In the genomic region with DNA sequence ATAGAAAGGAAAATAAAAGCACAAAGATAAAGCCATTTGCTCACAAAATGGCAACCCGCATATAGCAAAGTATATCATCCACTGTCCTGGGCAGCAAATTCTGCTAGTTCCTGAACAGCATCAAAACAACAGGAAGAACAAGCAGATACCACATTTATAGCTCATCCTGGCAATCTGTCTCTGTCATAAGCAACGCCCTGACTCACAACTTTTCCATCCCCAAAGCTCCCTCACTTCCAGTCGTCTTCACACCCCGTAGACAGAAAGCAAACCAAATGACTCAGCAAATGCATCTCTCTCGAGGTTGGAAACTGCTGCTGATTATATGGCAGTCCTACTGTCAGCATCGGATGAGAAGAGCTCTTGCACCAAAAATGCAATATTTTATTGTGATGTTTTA, we compare ENCODE assay signal across 11 cellular contexts.
DNase-seq lines count a peak whose midpoint lies in the region; ATAC-seq, FAIRE-seq and TF ChIP-seq lines count a peak whose summit lies in the region.
"Had no signal": no experiment of that assay in that cellular context is flagged by ENCODE, and none has a peak within 500 bp of the region (broad histone marks: within the 10 kb centered on the region; RNA-seq: fewer than 3 reads in every experiment).

No MANE protein-coding gene starts in this region.

- no peak overlapping the region for H3K27ac Mint-ChIP-seq in activated T-cell treated with anti-CD3 and anti-CD28 coated beads, Interleukin-2, amount 50 U/mL, for 72 hours
- H3K27ac Mint-ChIP-seq in T-helper 17 cell, result no peak overlapping the region
- H3K27ac Mint-ChIP-seq: naive B cell had no signal

- H3K79me2 ChIP-seq in keratinocyte (ENCODE audit: control insufficient read depth, insufficient read depth, low read length), result no peaks in the 10 kb centered on the region

- peaks cover 0 to 3% of the 10 kb centered on the region in 2 donors for H3K9me3 Mint-ChIP-seq in activated T-cell treated with anti-CD3 and anti-CD28 coated beads, Interleukin-2, amount 50 U/mL, for 72 hours
- H3K9me3 Mint-ChIP-seq: brain had no signal

- peaks cover 11% of the 10 kb centered on the region for H3K4me1 Mint-ChIP-seq in activated T-cell treated with anti-CD3 and anti-CD28 coated beads, Interleukin-2, amount 50 U/mL, for 72 hours (ENCODE audit: low read depth)
- peaks cover 10% of the 10 kb centered on the region for H3K4me1 Mint-ChIP-seq in T-helper 17 cell
- H3K4me1 Mint-ChIP-seq: brain, naive B cell had no signal

- H3K4me1 ChIP-seq in keratinocyte (ENCODE audit: control insufficient read depth, extremely low read depth, insufficient read depth, low read length), result no peaks in the 10 kb centered on the region
- H3K4me1 ChIP-seq in heart right ventricle, result no peaks in the 10 kb centered on the region

- H3K27me3 Mint-ChIP-seq in activated T-cell treated with anti-CD3 and anti-CD28 coated beads, Interleukin-2, amount 50 U/mL, for 72 hours (ENCODE audit: low read depth), result no peaks in the 10 kb centered on the region
- H3K27me3 Mint-ChIP-seq in T-helper 17 cell, result peaks cover 6% of the 10 kb centered on the region
- H3K27me3 Mint-ChIP-seq: brain, naive B cell had no signal

- peak; percentile 87 for FAIRE-seq in keratinocyte (lab: Jason Lieb, UNC)

- H3K27ac ChIP-seq in keratinocyte (ENCODE audit: control insufficient read depth, insufficient read depth, low read length) (no peak overlapping the region), heart right ventricle (no peak overlapping the region)

- no peaks in the 10 kb centered on the region for H3K27me3 ChIP-seq in keratinocyte (ENCODE audit: control insufficient read depth, extremely low read depth, insufficient read depth, low read length)
- peaks cover 0 to 3% (median 0%) of the 10 kb centered on the region in 7 donors for H3K27me3 ChIP-seq in heart right ventricle

- no peak overlapping the region for H3K4me3 ChIP-seq in HFF-Myc (replicated peaks; ENCODE audit: low read depth, low read length)
- no peak overlapping the region for H3K4me3 ChIP-seq in keratinocyte (ENCODE audit: control insufficient read depth in 2 of 3, extremely low read depth in 1 of 3, insufficient read depth in 2 of 3, low read depth in 1 of 3, low read length in 3 of 3)
- H3K4me3 ChIP-seq in heart right ventricle, result no peak overlapping the region

- no peak overlapping the region for H2AFZ ChIP-seq in keratinocyte (ENCODE audit: control insufficient read depth, low read length)

- H3K9me1 ChIP-seq in keratinocyte (ENCODE audit: control insufficient read depth, extremely low read depth, insufficient read depth, low read length), result no peaks in the 10 kb centered on the region

- H3K9ac ChIP-seq in keratinocyte (ENCODE audit: control insufficient read depth, extremely low read depth, insufficient read depth, low read length), result no peak overlapping the region

- H3K36me3 ChIP-seq in keratinocyte (ENCODE audit: control insufficient read depth in 2 of 2, extremely low read depth in 1 of 2, insufficient read depth in 2 of 2, low read length in 2 of 2) (no peaks in the 10 kb centered on the region), heart right ventricle (no peaks in the 10 kb centered on the region)

- H4K20me1 ChIP-seq in keratinocyte (ENCODE audit: control insufficient read depth, extremely low read depth, insufficient read depth, low read length), result no peaks in the 10 kb centered on the region

- in situ Hi-C loops in ACHN (cut with HindIII; ENCODE audit: low pct_ligation_motif_present, low pct_unique_long_range_greater_than_20kb, low sequenced_read_pairs), result no loop called here

- dilution Hi-C loops in keratinocyte (cut with MboI; ENCODE audit: extremely low pct_ligation_motif_present, low sequenced_read_pairs), result no loop called here

- WGBS in heart right ventricle, 2 donors, result 45 to 47% methylated on average over 6 of the region's 6 CpGs

- no peak overlapping the region for H3K4me2 ChIP-seq in keratinocyte (ENCODE audit: control insufficient read depth, extremely low read depth, insufficient read depth, low read depth, low read length)

- DNase-seq in ACHN (peak; percentile 75), HFF-Myc (ENCODE audit: extremely low read depth, low read depth) (peak; percentile 65), keratinocyte (ENCODE audit: low read depth, low spot score) (peak; percentile 56), heart right ventricle (no peak), T-helper 17 cell (no peak)
- DNase-seq in activated T-cell treated with anti-CD3 and anti-CD28 coated beads, Interleukin-2, amount 50 U/mL, for 72 hours, result peak; percentile 6 to 13
- DNase-seq: naive B cell; stimulated activated naive CD4-positive, alpha-beta T cell treated with Interleukin-2 at 50 U/mL for 16 hours had no signal

- peak; percentile 72 to 73 for ATAC-seq in activated T-cell treated with anti-CD3 and anti-CD28 coated beads, Interleukin-2, amount 50 U/mL, for 72 hours (replicated peaks in 1 of 2)
- ATAC-seq in heart right ventricle (no peak), HG03196 (IDR thresholded peaks at IDR 0.05; ENCODE audit: unreplicated experiment) (no peak), T-helper 17 cell (no peak), GM21447 (IDR thresholded peaks at IDR 0.05; ENCODE audit: unreplicated experiment) (no peak)

- no peak overlapping the region for H3K4me3 Mint-ChIP-seq in activated T-cell treated with anti-CD3 and anti-CD28 coated beads, Interleukin-2, amount 50 U/mL, for 72 hours
- no peak overlapping the region for H3K4me3 Mint-ChIP-seq in T-helper 17 cell
- H3K4me3 Mint-ChIP-seq: brain, naive B cell had no signal

- H3K9me3 ChIP-seq in keratinocyte (ENCODE audit: control insufficient read depth, low read depth, low read length) (no peaks in the 10 kb centered on the region), heart right ventricle (no peaks in the 10 kb centered on the region), T-helper 17 cell (ENCODE audit: control insufficient read depth, low read length, poor library complexity, severe bottlenecking) (no peaks in the 10 kb centered on the region)

- no peaks in the 10 kb centered on the region for H3K36me3 Mint-ChIP-seq in activated T-cell treated with anti-CD3 and anti-CD28 coated beads, Interleukin-2, amount 50 U/mL, for 72 hours (ENCODE audit: insufficient read depth in 2 of 2)
- peaks cover 6% of the 10 kb centered on the region for H3K36me3 Mint-ChIP-seq in T-helper 17 cell (ENCODE audit: low read depth)
- H3K36me3 Mint-ChIP-seq: brain, naive B cell had no signal

- intact Hi-C loops in heart right ventricle (cut with DNase I), result no loop called here

- TF ChIP-seq CTCF in HFF-Myc (IDR thresholded peaks at IDR 0.05; ENCODE audit: low read depth, low read length, missing control alignments) (no peak), keratinocyte (optimal IDR thresholded peaks at IDR 0.05 in 1 of 3, IDR thresholded peaks at IDR 0.05 in 1 of 3, conservative IDR thresholded peaks at IDR 0.05 in 1 of 3; ENCODE audit: extremely low read depth in 1 of 3, insufficient read depth in 2 of 3, low read length in 3 of 3) (no peak), heart right ventricle (IDR thresholded peaks at IDR 0.05) (no peak)

Comparison
In these comparisons a context has a peak if more than half of its experiments do, and no peak if none do; other contexts are left out.
1. DNase-seq: peak in ACHN (single experiment), HFF-Myc (single experiment), activated T-cell treated with anti-CD3 and anti-CD28 coated beads, Interleukin-2, amount 50 U/mL, for 72 hours (2 of 2) and keratinocyte (single experiment); none in heart right ventricle (0 of 2) and T-helper 17 cell (0 of 3).
2. ATAC-seq: peak in activated T-cell treated with anti-CD3 and anti-CD28 coated beads, Interleukin-2, amount 50 U/mL, for 72 hours (2 of 2); none in heart right ventricle (0 of 8), HG03196 (single experiment), T-helper 17 cell (single experiment) and GM21447 (single experiment).